8 cellular contexts compared by ENCODE assay signal in genomic region chr9:126228779-126229444, GRCh38.
DNase-seq lines count a peak whose midpoint lies in the region; ATAC-seq and TF ChIP-seq lines count a peak whose summit lies in the region.

No MANE protein-coding gene starts in this region.

- DNase-seq in NCI-H187 (lab: John Stamatoyannopoulos, UW), result peak; percentile 7 to 31
- DNase-seq in NCI-H187 treated with DMSO at 0.1 percent for 48 hours (lab: John Stamatoyannopoulos, UW), result no peak
- peak; percentile 69 for DNase-seq in HT-29 (ENCODE audit: low spot score)
- peak; percentile 55 for DNase-seq in OCI-LY7 (ENCODE audit: low spot score)
- DNase-seq in activated T-cell treated with anti-CD3 and anti-CD28 coated beads, Interleukin-2, amount 50 U/mL, for 4 hours, result peak; percentile 47
- DNase-seq in fibroblast of pulmonary artery (ENCODE audit: low read depth), result peak; percentile 76
- DNase-seq in neural progenitor cell (ENCODE audit: low spot score), result peak; percentile 89
- DNase-seq in stimulated activated naive CD8-positive, alpha-beta T cell treated with anti-CD3 and anti-CD28 coated beads, Interleukin-15, amount 100 ng/mL, for 72 hours, result peak; percentile 70 to 74

- no peaks in the 10 kb centered on the region for H3K9me3 Mint-ChIP-seq in activated T-cell treated with anti-CD3 and anti-CD28 coated beads, Interleukin-2, amount 50 U/mL, for 4 hours
- peaks cover 2% of the 10 kb centered on the region for H3K9me3 Mint-ChIP-seq in neural progenitor cell
- no peaks in the 10 kb centered on the region for H3K9me3 Mint-ChIP-seq in stimulated activated naive CD8-positive, alpha-beta T cell treated with anti-CD3 and anti-CD28 coated beads, Interleukin-15, amount 100 ng/mL, for 72 hours

- no peaks in the 10 kb centered on the region for H3K4me1 Mint-ChIP-seq in activated T-cell treated with anti-CD3 and anti-CD28 coated beads, Interleukin-2, amount 50 U/mL, for 4 hours (ENCODE audit: low read depth)
- H3K4me1 Mint-ChIP-seq in neural progenitor cell, result peaks cover 5% of the 10 kb centered on the region
- peaks cover 7% of the 10 kb centered on the region for H3K4me1 Mint-ChIP-seq in stimulated activated naive CD8-positive, alpha-beta T cell treated with anti-CD3 and anti-CD28 coated beads, Interleukin-15, amount 100 ng/mL, for 72 hours

- H3K4me1 ChIP-seq in OCI-LY7 (ENCODE audit: insufficient read depth, low read length, poor library complexity, severe bottlenecking) (no peaks in the 10 kb centered on the region), neural progenitor cell (no peaks in the 10 kb centered on the region)

- BruUV-seq in OCI-LY7 (replicated peaks; lab: Mats Ljungman, UMichigan), result no TSS peak

- H3K9me3 ChIP-seq in OCI-LY7 (ENCODE audit: low read length), result no peaks in the 10 kb centered on the region
- H3K9me3 ChIP-seq in neural progenitor cell (ENCODE audit: low read depth), result no peaks in the 10 kb centered on the region

- H3K79me2 ChIP-seq in OCI-LY7 (ENCODE audit: insufficient read depth, low read depth, low read length) (no peaks in the 10 kb centered on the region), neural progenitor cell (ENCODE audit: low read depth) (no peaks in the 10 kb centered on the region)

- no peak overlapping the region for H3K27ac ChIP-seq in OCI-LY7 (ENCODE audit: low read depth, low read length, poor library complexity, severe bottlenecking)
- no peak overlapping the region for H3K27ac ChIP-seq in neural progenitor cell

- no peak overlapping the region for H3K4me3 ChIP-seq in OCI-LY7 (ENCODE audit: low read depth, low read length, poor library complexity, severe bottlenecking)
- no peak overlapping the region for H3K4me3 ChIP-seq in fibroblast of pulmonary artery (replicated peaks; ENCODE audit: low read depth, low read length)
- no peak overlapping the region for H3K4me3 ChIP-seq in neural progenitor cell

- no peak overlapping the region for H3K4me3 Mint-ChIP-seq in activated T-cell treated with anti-CD3 and anti-CD28 coated beads, Interleukin-2, amount 50 U/mL, for 4 hours
- no peak overlapping the region for H3K4me3 Mint-ChIP-seq in neural progenitor cell
- H3K4me3 Mint-ChIP-seq in stimulated activated naive CD8-positive, alpha-beta T cell treated with anti-CD3 and anti-CD28 coated beads, Interleukin-15, amount 100 ng/mL, for 72 hours, result no peak overlapping the region

- H2AFZ ChIP-seq in OCI-LY7 (ENCODE audit: low read length) (no peak overlapping the region), neural progenitor cell (replicated peaks) (peak overlapping the region; percentile 70)

- no peaks in the 10 kb centered on the region for H3K27me3 ChIP-seq in neural progenitor cell

- H3K36me3 Mint-ChIP-seq in activated T-cell treated with anti-CD3 and anti-CD28 coated beads, Interleukin-2, amount 50 U/mL, for 4 hours (ENCODE audit: insufficient read depth), result no peaks in the 10 kb centered on the region
- no peaks in the 10 kb centered on the region for H3K36me3 Mint-ChIP-seq in neural progenitor cell

- no peak overlapping the region for H3K27ac Mint-ChIP-seq in neural progenitor cell
- H3K27ac Mint-ChIP-seq in stimulated activated naive CD8-positive, alpha-beta T cell treated with anti-CD3 and anti-CD28 coated beads, Interleukin-15, amount 100 ng/mL, for 72 hours, result no peak overlapping the region

- H3K9ac ChIP-seq in neural progenitor cell, result no peak overlapping the region

- TF ChIP-seq CTCF in OCI-LY7 (conservative IDR thresholded peaks at IDR 0.05; ENCODE audit: low read length) (peak; percentile 88), fibroblast of pulmonary artery (IDR thresholded peaks at IDR 0.05; ENCODE audit: low read length, missing control alignments) (peak; percentile 98), neural progenitor cell (IDR thresholded peaks at IDR 0.05) (peak; percentile 92)

- H4K20me1 ChIP-seq in OCI-LY7 (ENCODE audit: insufficient read depth, low read length) (no peaks in the 10 kb centered on the region), neural progenitor cell (ENCODE audit: low read depth) (no peaks in the 10 kb centered on the region)

- H3F3A ChIP-seq in neural progenitor cell (ENCODE audit: low read depth), result no peaks in the 10 kb centered on the region

- POLR2A ChIA-PET in OCI-LY7 (lab: Charles Lee), result no interaction called here

- H3K36me3 ChIP-seq in OCI-LY7 (ENCODE audit: insufficient read depth, low read length), result no peaks in the 10 kb centered on the region
- H3K36me3 ChIP-seq in neural progenitor cell, result no peaks in the 10 kb centered on the region

- H3K9me2 ChIP-seq in OCI-LY7 (ENCODE audit: insufficient read depth, low read length), result no peaks in the 10 kb centered on the region

- H3K27me3 Mint-ChIP-seq in activated T-cell treated with anti-CD3 and anti-CD28 coated beads, Interleukin-2, amount 50 U/mL, for 4 hours (ENCODE audit: low read depth), result peaks cover 33% of the 10 kb centered on the region
- peaks cover 7% of the 10 kb centered on the region for H3K27me3 Mint-ChIP-seq in neural progenitor cell (ENCODE audit: insufficient read depth, low read depth)
- peaks cover 49% of the 10 kb centered on the region for H3K27me3 Mint-ChIP-seq in stimulated activated naive CD8-positive, alpha-beta T cell treated with anti-CD3 and anti-CD28 coated beads, Interleukin-15, amount 100 ng/mL, for 72 hours

- CTCF ChIA-PET in OCI-LY7 (lab: Charles Lee; ENCODE audit: unreplicated experiment), result no interaction called here

- intact Hi-C loops in OCI-LY7 (cut with micrococcal nuclease; ENCODE audit: unreplicated experiment), result loop anchor here (2.0 to 10.0 kb wide), 3 partner anchors 263 to 820 kb away; no protein-coding TSS in a partner anchor

- H3K4me2 ChIP-seq in OCI-LY7 (ENCODE audit: low read length) (no peak overlapping the region), neural progenitor cell (no peak overlapping the region)

- peak; percentile 91 to 95 for ATAC-seq in activated T-cell treated with anti-CD3 and anti-CD28 coated beads, Interleukin-2, amount 50 U/mL, for 4 hours
- peak; percentile 91 for ATAC-seq in stimulated activated naive CD8-positive, alpha-beta T cell treated with anti-CD3 and anti-CD28 coated beads, Interleukin-15, amount 100 ng/mL, for 72 hours
